ENCODE assay signal across 15 cellular contexts in the genomic region with DNA sequence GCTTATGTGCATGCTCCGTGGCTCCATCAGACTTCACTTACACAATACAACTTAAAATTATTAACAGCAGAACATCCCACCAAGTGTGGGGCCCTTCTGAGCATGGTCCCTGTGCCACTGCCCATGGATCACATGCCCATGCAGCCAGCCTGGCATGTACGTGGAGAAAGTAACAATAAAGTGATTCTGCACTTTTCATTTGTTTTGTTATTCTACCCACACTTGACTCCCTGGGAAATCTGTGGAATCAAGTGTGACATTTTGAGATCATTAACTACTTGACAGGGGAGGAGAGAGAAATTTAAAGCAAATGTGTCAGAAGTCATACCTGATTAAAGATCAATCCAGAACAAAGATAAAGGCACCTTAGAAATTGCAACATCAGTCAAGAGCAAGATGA.
A peak's percentile ranks its signal among the peaks of the same experiment; 100 is the strongest.
DNase-seq lines count a peak whose midpoint lies in the region; ATAC-seq and TF ChIP-seq lines count a peak whose summit lies in the region.
"Had no signal": no experiment of that assay in that cellular context is flagged by ENCODE, and none has a peak within 500 bp of the region (broad histone marks: within the 10 kb centered on the region; RNA-seq: fewer than 3 reads in every experiment).

No MANE protein-coding gene starts in this region.

- no peaks in the 10 kb centered on the region for H3K9me3 ChIP-seq in stomach smooth muscle (ENCODE audit: control insufficient read depth in 2 of 2, low read length in 2 of 2)
- H3K9me3 ChIP-seq in right lobe of liver: no peaks in the 10 kb centered on the region
- H3K9me3 ChIP-seq: Peyer's patch, SJSA1 had no signal

- H3K4me3 Mint-ChIP-seq in Calu3 (ENCODE audit: low read depth, unreplicated experiment): no peak overlapping the region
- no peak overlapping the region for H3K4me3 Mint-ChIP-seq in activated T-helper 2 cell treated with anti-CD3 and anti-CD28 coated beads, Interferon-gamma antibody, Interleukin-2, Interleukin-4, amounts not matched to agents 10 μg/mL and 5 μg/mL and 100 μg/mL, durations not matched to agents 14 hours and 24 hours and 36 hours (ENCODE audit: low read depth)
- H3K4me3 Mint-ChIP-seq: CD8-positive, alpha-beta memory T cell had no signal

- no peak for DNase-seq in Calu3
- DNase-seq in activated T-helper 2 cell treated with anti-CD3 and anti-CD28 coated beads, Interferon-gamma antibody, Interleukin-2, Interleukin-4, amounts not matched to agents 10 μg/mL and 5 μg/mL and 100 μg/mL, durations not matched to agents 14 hours and 24 hours and 36 hours (ENCODE audit: low spot score): no peak
- DNase-seq in left kidney (ENCODE audit: low read depth, low spot score): peak; percentile 55
- no peak for DNase-seq in AML-193 (lab: John Stamatoyannopoulos, UW)
- DNase-seq in HUDEP-2 (lab: John Stamatoyannopoulos, UW; ENCODE audit: unreplicated experiment in 76 of 76): no peak
- no peak for DNase-seq in right lobe of liver
- DNase-seq: CD8-positive, alpha-beta memory T cell; EL; GF-D8; Karpas-422; NCI-H526; Peyer's patch had no signal

- no peak for ATAC-seq in right lobe of liver

- H3K27ac Mint-ChIP-seq in Calu3 (ENCODE audit: unreplicated experiment): peak overlapping the region; percentile 93
- peak overlapping the region; percentile 41 for H3K27ac Mint-ChIP-seq in activated T-helper 2 cell treated with anti-CD3 and anti-CD28 coated beads, Interferon-gamma antibody, Interleukin-2, Interleukin-4, amounts not matched to agents 10 μg/mL and 5 μg/mL and 100 μg/mL, durations not matched to agents 14 hours and 24 hours and 36 hours
- H3K27ac Mint-ChIP-seq: CD8-positive, alpha-beta memory T cell had no signal

- no peak overlapping the region for H3K4me3 ChIP-seq in stomach smooth muscle (ENCODE audit: low read length in 2 of 2)
- no peak overlapping the region for H3K4me3 ChIP-seq in right lobe of liver
- H3K4me3 ChIP-seq: Peyer's patch, SJSA1 had no signal

- no peaks in the 10 kb centered on the region for H3K9me3 Mint-ChIP-seq in Calu3 (ENCODE audit: low read depth, unreplicated experiment)
- H3K9me3 Mint-ChIP-seq in activated T-helper 2 cell treated with anti-CD3 and anti-CD28 coated beads, Interferon-gamma antibody, Interleukin-2, Interleukin-4, amounts not matched to agents 10 μg/mL and 5 μg/mL and 100 μg/mL, durations not matched to agents 14 hours and 24 hours and 36 hours: peaks cover 5% of the 10 kb centered on the region

- TF ChIP-seq CTCF in Calu3 (IDR thresholded peaks at IDR 0.05; ENCODE audit: unreplicated experiment) (no peak), right lobe of liver (IDR thresholded peaks at IDR 0.05) (no peak)

- no peaks in the 10 kb centered on the region for H3K27me3 Mint-ChIP-seq in Calu3 (ENCODE audit: unreplicated experiment)
- no peaks in the 10 kb centered on the region for H3K27me3 Mint-ChIP-seq in activated T-helper 2 cell treated with anti-CD3 and anti-CD28 coated beads, Interferon-gamma antibody, Interleukin-2, Interleukin-4, amounts not matched to agents 10 μg/mL and 5 μg/mL and 100 μg/mL, durations not matched to agents 14 hours and 24 hours and 36 hours (ENCODE audit: low read depth)

- H3K36me3 ChIP-seq in stomach smooth muscle (ENCODE audit: control insufficient read depth in 2 of 2, insufficient read depth in 2 of 2, low read length in 2 of 2) (no peaks in the 10 kb centered on the region), right lobe of liver (no peaks in the 10 kb centered on the region)
- H3K36me3 ChIP-seq: Peyer's patch, SJSA1 had no signal

- H3K9ac ChIP-seq in stomach smooth muscle (ENCODE audit: low read length in 2 of 2): no peak overlapping the region

- no TSS peak for BruUV-seq in Calu3 (replicated peaks; lab: Mats Ljungman, UMichigan)

- H3K4me1 ChIP-seq in stomach smooth muscle (ENCODE audit: control insufficient read depth, insufficient read depth, low read length) (peaks cover 6% of the 10 kb centered on the region), right lobe of liver (peaks cover 0 to 11% (median 0%) of the 10 kb centered on the region in 4 donors)
- H3K4me1 ChIP-seq: Peyer's patch had no signal

- peaks cover 63% of the 10 kb centered on the region for H3K4me1 Mint-ChIP-seq in Calu3 (ENCODE audit: low read depth, unreplicated experiment)
- peaks cover 47% of the 10 kb centered on the region for H3K4me1 Mint-ChIP-seq in activated T-helper 2 cell treated with anti-CD3 and anti-CD28 coated beads, Interferon-gamma antibody, Interleukin-2, Interleukin-4, amounts not matched to agents 10 μg/mL and 5 μg/mL and 100 μg/mL, durations not matched to agents 14 hours and 24 hours and 36 hours (ENCODE audit: low read depth)
- H3K4me1 Mint-ChIP-seq: CD8-positive, alpha-beta memory T cell had no signal

- H3K27me3 ChIP-seq in stomach smooth muscle (ENCODE audit: control insufficient read depth in 1 of 2, insufficient read depth in 2 of 2, low read length in 2 of 2) (no peaks in the 10 kb centered on the region), right lobe of liver (no peaks in the 10 kb centered on the region)
- H3K27me3 ChIP-seq: Peyer's patch, SJSA1 had no signal

- WGBS in right lobe of liver (ENCODE audit: insufficient coverage, low coverage, low lambda C conversion rate, missing lambda C conversion rate): 57% methylated on average over 2 of the region's 2 CpGs

- H3K27ac ChIP-seq in stomach smooth muscle (ENCODE audit: low read length) (peak overlapping the region; percentile 42), right lobe of liver (no peak overlapping the region)
- H3K27ac ChIP-seq: C4-2B, Peyer's patch had no signal

- intact Hi-C loops in Calu3 (cut with micrococcal nuclease; ENCODE audit: unreplicated experiment): no loop called here
- intact Hi-C loops in activated T-helper 2 cell treated with anti-CD3 and anti-CD28 coated beads, Interferon-gamma antibody, Interleukin-2, Interleukin-4, amounts not matched to agents 10 μg/mL and 5 μg/mL and 100 μg/mL, durations not matched to agents 14 hours and 24 hours and 36 hours (cut with micrococcal nuclease): loop anchor here (5.0 kb wide), 1 partner anchor 106 kb away; no protein-coding TSS in a partner anchor
- intact Hi-C loops in right lobe of liver (cut with DNase I): no loop called here

- no peaks in the 10 kb centered on the region for H3K36me3 Mint-ChIP-seq in Calu3 (ENCODE audit: insufficient read depth, unreplicated experiment)
- H3K36me3 Mint-ChIP-seq in activated T-helper 2 cell treated with anti-CD3 and anti-CD28 coated beads, Interferon-gamma antibody, Interleukin-2, Interleukin-4, amounts not matched to agents 10 μg/mL and 5 μg/mL and 100 μg/mL, durations not matched to agents 14 hours and 24 hours and 36 hours (ENCODE audit: low read depth): no peaks in the 10 kb centered on the region
- H3K36me3 Mint-ChIP-seq: CD8-positive, alpha-beta memory T cell had no signal

- CTCF ChIA-PET in Calu3 (lab: Charles Lee): no interaction called here

- no peak for TF ChIP-seq POLR2A in right lobe of liver (IDR thresholded peaks at IDR 0.05)
